26 cellular contexts compared by ENCODE assay signal in genomic region chr16:23158114-23158513, GRCh38. TPM values are rescaled to one million over a fixed set of nuclear protein-coding genes. Genes with fewer than 3 reads are reported as not detected.
"Had no signal": no experiment of that assay in that cellular context is flagged by ENCODE, and none has a peak within 500 bp of the region (broad histone marks: within the 10 kb centered on the region; RNA-seq: fewer than 3 reads in every experiment).

No MANE protein-coding gene starts in this region.

- H3K9me3 ChIP-seq: esophagus squamous epithelium, gastrocnemius medialis, heart right ventricle, left lung, lower lobe of right lung, mucosa of descending colon had no signal

- H3K27ac Mint-ChIP-seq: mesothelial cell of epicardium, naive B cell had no signal

- H3K36me3 ChIP-seq: esophagus squamous epithelium, gastrocnemius medialis, heart right ventricle, left lung, lower lobe of right lung had no signal

- H3K4me3 ChIP-seq: coronary artery, dorsolateral prefrontal cortex, esophagus squamous epithelium, gastrocnemius medialis, heart right ventricle, left lung, lower lobe of right lung, mucosa of descending colon had no signal

- H3K9me3 Mint-ChIP-seq: mesothelial cell of epicardium, naive B cell had no signal

- H3K27me3 ChIP-seq: dorsolateral prefrontal cortex, gastrocnemius medialis had no signal

- H3K4me1 Mint-ChIP-seq: mesothelial cell of epicardium had no signal

- DNase-seq: dermis blood vessel endothelial cell; dorsolateral prefrontal cortex; effector CD4-positive, alpha-beta T cell; effector memory CD4-positive, alpha-beta T cell; erythroblast; esophagus squamous epithelium; foreskin fibroblast; foreskin melanocyte; gastrocnemius medialis; glutamatergic neuron; heart right ventricle; hippocampal formation; left cardiac atrium; left lung; left ventricle myocardium superior; lower lobe of right lung; mesenchymal stem cell; mucosa of descending colon; naive B cell had no signal

- H3K36me3 Mint-ChIP-seq: mesothelial cell of epicardium, naive B cell had no signal

- H3K4me1 ChIP-seq: gastrocnemius medialis, heart right ventricle, left lung, lower lobe of right lung had no signal

- H3K4me3 Mint-ChIP-seq: mesothelial cell of epicardium, naive B cell had no signal

- H3K27ac ChIP-seq: coronary artery, dorsolateral prefrontal cortex, epithelial cell of prostate, esophagus squamous epithelium, gastrocnemius medialis, heart right ventricle, left lung, lower lobe of right lung had no signal

RNA-seq across cellular contexts. Expression of gene SCNN1G, which starts 24.4 kb away (rescaled TPM):
- total RNA-seq: glomerular endothelial cell, kidney epithelial cell, mesenteric fat pad, mesothelial cell of epicardium, myocyte had no signal
